16 cellular contexts compared by ENCODE assay signal in the genomic region with DNA sequence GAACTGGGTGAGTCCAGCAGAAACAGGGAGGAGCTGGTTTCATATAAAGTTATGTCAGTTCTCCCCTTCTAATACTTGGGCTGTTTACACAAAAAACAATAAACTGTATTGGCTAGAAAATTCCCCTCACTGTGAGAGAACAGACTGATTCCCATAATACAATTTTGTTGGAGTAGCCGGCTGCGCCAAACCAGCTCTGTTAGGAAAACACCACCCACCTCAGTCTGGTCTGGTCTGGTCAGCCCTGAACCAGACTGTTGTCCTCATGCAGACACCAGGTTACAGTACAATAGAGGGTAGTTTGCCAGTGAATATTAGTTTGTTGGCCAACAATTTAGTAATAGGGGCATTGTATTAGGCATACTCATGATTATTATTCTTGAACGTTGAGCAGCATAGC.
DNase-seq lines count a peak whose midpoint lies in the region; ATAC-seq and TF ChIP-seq lines count a peak whose summit lies in the region.
"Had no signal": no experiment of that assay in that cellular context is flagged by ENCODE, and none has a peak within 500 bp of the region (broad histone marks: within the 10 kb centered on the region; RNA-seq: fewer than 3 reads in every experiment).

No MANE protein-coding gene starts in this region.

- H3K9me3 ChIP-seq in HEK293 (ENCODE audit: control insufficient read depth, insufficient read depth, low read depth, low read length) (no peaks in the 10 kb centered on the region), PC-3 (ENCODE audit: low read length) (no peaks in the 10 kb centered on the region), upper lobe of left lung (no peaks in the 10 kb centered on the region)
- H3K9me3 ChIP-seq: Caco-2 had no signal

- 80 to 85% methylated on average over 3 of the region's 3 CpGs for WGBS in upper lobe of left lung, 2 donors

- TF ChIP-seq CTCF in HEK293 (tag by site-specific recombination; IDR thresholded peaks at IDR 0.05) (no peak), PC-3 (conservative IDR thresholded peaks at IDR 0.05; ENCODE audit: low read depth, low read length) (no peak), osteocyte (IDR thresholded peaks at IDR 0.05) (no peak), dorsolateral prefrontal cortex (IDR thresholded peaks at IDR 0.05 in 54 of 56, conservative IDR thresholded peaks at IDR 0.05 in 2 of 56; ENCODE audit: low read depth in 1 of 56, partially characterized antibody in 56 of 56) (no peak), mesothelial cell of epicardium (IDR thresholded peaks at IDR 0.05; ENCODE audit: unreplicated experiment) (no peak), nephron progenitor cell (IDR thresholded peaks at IDR 0.05) (no peak), upper lobe of left lung (IDR thresholded peaks at IDR 0.05) (no peak)

- H3K4me3 Mint-ChIP-seq in osteocyte (ENCODE audit: unreplicated experiment) (no peak overlapping the region), mesothelial cell of epicardium (no peak overlapping the region), nephron progenitor cell (no peak overlapping the region)
- H3K4me3 Mint-ChIP-seq: CD4-positive, alpha-beta T cell; GM23338; HFFc6 had no signal

- H3K4me1 Mint-ChIP-seq in osteocyte (ENCODE audit: unreplicated experiment) (peaks cover 11% of the 10 kb centered on the region), mesothelial cell of epicardium (no peaks in the 10 kb centered on the region), nephron progenitor cell (no peaks in the 10 kb centered on the region)

- DNase-seq in PC-3: no peak
- no peak for DNase-seq in osteocyte (ENCODE audit: extremely low spot score, unreplicated experiment)
- DNase-seq in dorsolateral prefrontal cortex: no peak
- DNase-seq in mesothelial cell of epicardium (ENCODE audit: low spot score in 2 of 2, unreplicated experiment in 2 of 2): no peak
- no peak for DNase-seq in nephron progenitor cell
- DNase-seq in upper lobe of left lung: no peak
- DNase-seq: ACHN; Caco-2; CD4-positive, alpha-beta T cell; GDM1; HCEC 1CT; HFFc6 had no signal

- no peak overlapping the region for H3K4me3 ChIP-seq in HEK293 (ENCODE audit: low read depth, low read length)
- no peak overlapping the region for H3K4me3 ChIP-seq in PC-3 (ENCODE audit: low read length)
- no peak overlapping the region for H3K4me3 ChIP-seq in dorsolateral prefrontal cortex
- H3K4me3 ChIP-seq in upper lobe of left lung: no peak overlapping the region
- H3K4me3 ChIP-seq: GM23338 had no signal

- H3K4me1 ChIP-seq in HEK293 (ENCODE audit: control insufficient read depth, insufficient read depth, low read length) (no peaks in the 10 kb centered on the region), PC-3 (ENCODE audit: insufficient read depth, low read length) (no peaks in the 10 kb centered on the region), upper lobe of left lung (no peaks in the 10 kb centered on the region)
- H3K4me1 ChIP-seq: Caco-2 had no signal

- H3K27me3 Mint-ChIP-seq in osteocyte (ENCODE audit: unreplicated experiment): no peaks in the 10 kb centered on the region
- H3K27me3 Mint-ChIP-seq in mesothelial cell of epicardium (ENCODE audit: low read depth): no peaks in the 10 kb centered on the region
- H3K27me3 Mint-ChIP-seq in nephron progenitor cell (ENCODE audit: low read depth, poor library complexity): peaks cover 7% of the 10 kb centered on the region

- H3K9me3 Mint-ChIP-seq in osteocyte (ENCODE audit: unreplicated experiment) (peaks cover 8% of the 10 kb centered on the region), mesothelial cell of epicardium (peaks cover 10% of the 10 kb centered on the region), nephron progenitor cell (peaks cover 5% of the 10 kb centered on the region)
- H3K9me3 Mint-ChIP-seq: CD4-positive, alpha-beta T cell; GM23338 had no signal

- TF ChIP-seq EP300 in upper lobe of left lung (IDR thresholded peaks at IDR 0.05): no peak

- H3F3A ChIP-seq in PC-3 (ENCODE audit: low read length, unreplicated experiment): no peaks in the 10 kb centered on the region

- no peaks in the 10 kb centered on the region for H4K20me1 ChIP-seq in PC-3 (ENCODE audit: low read length)

- no peak overlapping the region for H2AFZ ChIP-seq in PC-3 (ENCODE audit: low read length)

- H3K36me3 Mint-ChIP-seq in osteocyte (ENCODE audit: unreplicated experiment) (no peaks in the 10 kb centered on the region), mesothelial cell of epicardium (no peaks in the 10 kb centered on the region), nephron progenitor cell (ENCODE audit: low read depth) (no peaks in the 10 kb centered on the region)

- no peaks in the 10 kb centered on the region for H3K79me2 ChIP-seq in PC-3 (ENCODE audit: low read length)

- no peak for TF ChIP-seq POLR2A in upper lobe of left lung (IDR thresholded peaks at IDR 0.05)

- intact Hi-C loops in PC-3 (cut with micrococcal nuclease): no loop called here
- intact Hi-C loops in dorsolateral prefrontal cortex (cut with DNase I): no loop called here

- H3K36me3 ChIP-seq in HEK293 (ENCODE audit: control insufficient read depth in 2 of 2, insufficient read depth in 1 of 2, low read length in 2 of 2): no peaks in the 10 kb centered on the region
- H3K36me3 ChIP-seq in PC-3 (ENCODE audit: low read depth, low read length): no peaks in the 10 kb centered on the region
- H3K36me3 ChIP-seq in upper lobe of left lung: no peaks in the 10 kb centered on the region

- no peak overlapping the region for H3K9ac ChIP-seq in PC-3 (ENCODE audit: low read length)

- H3K9me2 ChIP-seq in PC-3 (replicated peaks; ENCODE audit: low read length): no peaks in the 10 kb centered on the region

- peak overlapping the region; percentile 18 for H3K27ac Mint-ChIP-seq in osteocyte (ENCODE audit: unreplicated experiment)
- H3K27ac Mint-ChIP-seq in mesothelial cell of epicardium: no peak overlapping the region
- H3K27ac Mint-ChIP-seq in nephron progenitor cell: no peak overlapping the region
- H3K27ac Mint-ChIP-seq: CD4-positive, alpha-beta T cell; GM23338; HFFc6 had no signal

- no peak overlapping the region for H3K4me2 ChIP-seq in PC-3 (ENCODE audit: low read length)
- H3K4me2 ChIP-seq: GM23338 had no signal

- CTCF ChIA-PET in HEK293 (lab: Yijun Ruan, JAX): no interaction called here
- CTCF ChIA-PET in PC-3 (lab: Charles Lee): no interaction called here

- POLR2A ChIA-PET in HEK293 (lab: Yijun Ruan, JAX): no interaction called here
- POLR2A ChIA-PET in PC-3 (lab: Charles Lee; ENCODE audit: unreplicated experiment): no interaction called here

- BruUV-seq in PC-3 (replicated peaks; lab: Mats Ljungman, UMichigan): no TSS peak

- no peak overlapping the region for H3K27ac ChIP-seq in HEK293 (ENCODE audit: extremely low read depth, low read depth, low read length)
- H3K27ac ChIP-seq in PC-3 (ENCODE audit: low read length): no peak overlapping the region
- no peak overlapping the region for H3K27ac ChIP-seq in dorsolateral prefrontal cortex
- no peak overlapping the region for H3K27ac ChIP-seq in upper lobe of left lung
- H3K27ac ChIP-seq: C4-2B, HL-60 had no signal

- ATAC-seq in PC-3 (peak; percentile 70), upper lobe of left lung (ENCODE audit: low FRiP score in 2 of 2) (no peak)
- ATAC-seq: GM23338 had no signal

- H3K27me3 ChIP-seq in PC-3 (ENCODE audit: low read length): no peaks in the 10 kb centered on the region
- H3K27me3 ChIP-seq in dorsolateral prefrontal cortex: no peaks in the 10 kb centered on the region
- no peaks in the 10 kb centered on the region for H3K27me3 ChIP-seq in upper lobe of left lung

TF ChIP-seq in HEK293, 187 proteins besides CTCF, POLR2A, EP300 and RAD21:
- TF ChIP-seq ZNF114 (tag by site-specific recombination; IDR thresholded peaks at IDR 0.05): no peak
- no peak for TF ChIP-seq MYNN (tag by site-specific recombination; IDR thresholded peaks at IDR 0.05; ENCODE audit: borderline replicate concordance)
- no peak for TF ChIP-seq ZNF174 (tag by site-specific recombination; IDR thresholded peaks at IDR 0.05)
- TF ChIP-seq ZFP69B (tag by site-specific recombination; IDR thresholded peaks at IDR 0.05): no peak
- TF ChIP-seq, protein P1, sequence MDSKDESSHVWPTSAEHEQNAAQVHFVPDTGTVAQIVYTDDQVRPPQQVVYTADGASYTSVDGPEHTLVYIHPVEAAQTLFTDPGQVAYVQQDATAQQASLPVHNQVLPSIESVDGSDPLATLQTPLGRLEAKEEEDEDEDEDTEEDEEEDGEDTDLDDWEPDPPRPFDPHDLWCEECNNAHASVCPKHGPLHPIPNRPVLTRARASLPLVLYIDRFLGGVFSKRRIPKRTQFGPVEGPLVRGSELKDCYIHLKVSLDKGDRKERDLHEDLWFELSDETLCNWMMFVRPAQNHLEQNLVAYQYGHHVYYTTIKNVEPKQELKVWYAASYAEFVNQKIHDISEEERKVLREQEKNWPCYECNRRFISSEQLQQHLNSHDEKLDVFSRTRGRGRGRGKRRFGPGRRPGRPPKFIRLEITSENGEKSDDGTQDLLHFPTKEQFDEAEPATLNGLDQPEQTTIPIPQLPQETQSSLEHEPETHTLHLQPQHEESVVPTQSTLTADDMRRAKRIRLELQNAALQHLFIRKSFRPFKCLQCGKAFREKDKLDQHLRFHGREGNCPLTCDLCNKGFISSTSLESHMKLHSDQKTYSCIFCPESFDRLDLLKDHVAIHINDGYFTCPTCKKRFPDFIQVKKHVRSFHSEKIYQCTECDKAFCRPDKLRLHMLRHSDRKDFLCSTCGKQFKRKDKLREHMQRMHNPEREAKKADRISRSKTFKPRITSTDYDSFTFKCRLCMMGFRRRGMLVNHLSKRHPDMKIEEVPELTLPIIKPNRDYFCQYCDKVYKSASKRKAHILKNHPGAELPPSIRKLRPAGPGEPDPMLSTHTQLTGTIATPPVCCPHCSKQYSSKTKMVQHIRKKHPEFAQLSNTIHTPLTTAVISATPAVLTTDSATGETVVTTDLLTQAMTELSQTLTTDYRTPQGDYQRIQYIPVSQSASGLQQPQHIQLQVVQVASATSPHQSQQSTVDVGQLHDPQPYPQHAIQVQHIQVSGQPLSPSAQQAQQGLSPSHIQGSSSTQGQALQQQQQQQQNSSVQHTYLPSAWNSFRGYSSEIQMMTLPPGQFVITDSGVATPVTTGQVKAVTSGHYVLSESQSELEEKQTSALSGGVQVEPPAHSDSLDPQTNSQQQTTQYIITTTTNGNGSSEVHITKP (tag by site-specific recombination; IDR thresholded peaks at IDR 0.05): peak; percentile 59; the same call in 1 of the 2 replicates
